In genomic region chr6:10316327-10316726, GRCh38 we compare ENCODE assay signal across 1 cellular context.
TF ChIP-seq lines count a peak whose summit lies in the region.

No MANE protein-coding gene starts in this region.

TF ChIP-seq in HepG2, 621 proteins besides CTCF, POLR2A, EP300 and RAD21 (continued from another document):
- TF ChIP-seq ZNF407 (CRISPR knock-in tag; IDR thresholded peaks at IDR 0.05; ENCODE audit: not compliant biosample characterization): no peak
- no peak for TF ChIP-seq SYNCRIP (IDR thresholded peaks at IDR 0.05; ENCODE audit: insufficient read depth, low read depth, low read length)
- TF ChIP-seq ZNF143 (CRISPR knock-in tag; IDR thresholded peaks at IDR 0.05): no peak
- TF ChIP-seq ZFYVE20 (CRISPR knock-in tag; IDR thresholded peaks at IDR 0.05; ENCODE audit: borderline replicate concordance, low read depth): no peak
- no peak for TF ChIP-seq MXD3 (CRISPR knock-in tag; IDR thresholded peaks at IDR 0.05)
- no peak for TF ChIP-seq ARNTL (CRISPR knock-in tag; IDR thresholded peaks at IDR 0.05)
- TF ChIP-seq RNF2 (conservative IDR thresholded peaks at IDR 0.05; ENCODE audit: low read depth): no peak
